In the genomic region with DNA sequence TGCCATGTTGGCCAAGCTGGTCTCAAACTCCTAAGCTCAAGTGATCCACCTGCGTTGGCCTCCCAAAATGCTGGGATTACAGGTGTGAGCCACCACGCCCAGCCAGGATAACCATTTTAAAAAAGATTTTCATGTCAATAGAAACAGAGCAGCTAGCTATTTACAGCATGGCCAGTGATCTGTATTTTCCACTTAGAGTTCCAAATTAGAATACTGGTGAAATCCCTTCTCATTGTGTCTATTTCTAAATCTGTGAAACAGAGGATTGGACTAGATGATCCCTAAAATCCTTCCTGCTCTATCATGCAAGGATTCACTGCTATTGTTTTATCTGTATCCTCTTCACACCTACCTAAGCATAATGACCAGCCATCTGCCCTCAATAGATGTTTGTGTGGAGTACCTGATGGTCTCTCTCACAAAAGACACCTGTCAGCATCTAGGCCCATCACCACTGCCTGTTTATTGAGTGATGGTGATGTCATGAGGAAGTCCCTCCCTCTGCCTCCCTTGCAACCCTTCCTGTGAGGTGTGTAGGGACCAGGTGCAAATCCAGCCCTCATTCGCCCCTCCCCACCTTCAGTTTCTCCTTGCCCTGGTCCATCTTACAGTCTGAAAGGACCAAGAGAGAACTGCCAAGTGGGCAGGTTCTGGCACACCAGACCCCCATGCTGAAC, we compare ENCODE assay signal across 17 cellular contexts. TPM values are rescaled to one million over a fixed set of nuclear protein-coding genes. Genes with fewer than 3 reads are reported as not detected.
DNase-seq lines count a peak whose midpoint lies in the region; ATAC-seq lines count a peak whose summit lies in the region.
"Had no signal": no experiment of that assay in that cellular context is flagged by ENCODE, and none has a peak within 500 bp of the region (broad histone marks: within the 10 kb centered on the region; RNA-seq: fewer than 3 reads in every experiment).

No MANE protein-coding gene starts in this region.

- peaks cover 4% of the 10 kb centered on the region for H3K4me1 Mint-ChIP-seq in activated CD4-positive, alpha-beta T cell treated with anti-CD3 and anti-CD28 coated beads for 36 hours
- H3K4me1 Mint-ChIP-seq in activated naive CD8-positive, alpha-beta T cell treated with anti-CD3 and anti-CD28 coated beads for 36 hours: peaks cover 6% of the 10 kb centered on the region
- peaks cover 39 to 57% of the 10 kb centered on the region in 2 donors for H3K4me1 Mint-ChIP-seq in stimulated activated naive B cell treated with anti-CD40 and anti-IgM and Interleukin-4, amounts not matched to agents 10 μg/mL and 1 μg/mL and 100 μg/mL, for 72 hours
- H3K4me1 Mint-ChIP-seq: brain had no signal

- H3K36me3 Mint-ChIP-seq in activated CD4-positive, alpha-beta T cell treated with anti-CD3 and anti-CD28 coated beads for 36 hours (ENCODE audit: low read depth): peaks cover 10% of the 10 kb centered on the region
- H3K36me3 Mint-ChIP-seq in activated naive CD8-positive, alpha-beta T cell treated with anti-CD3 and anti-CD28 coated beads for 36 hours: peaks cover 2% of the 10 kb centered on the region
- peaks cover 20 to 29% of the 10 kb centered on the region in 2 donors for H3K36me3 Mint-ChIP-seq in stimulated activated naive B cell treated with anti-CD40 and anti-IgM and Interleukin-4, amounts not matched to agents 10 μg/mL and 1 μg/mL and 100 μg/mL, for 72 hours

- no peaks in the 10 kb centered on the region for H3K9me3 Mint-ChIP-seq in activated CD4-positive, alpha-beta T cell treated with anti-CD3 and anti-CD28 coated beads for 36 hours (ENCODE audit: low read depth)
- no peaks in the 10 kb centered on the region for H3K9me3 Mint-ChIP-seq in activated naive CD8-positive, alpha-beta T cell treated with anti-CD3 and anti-CD28 coated beads for 36 hours
- H3K9me3 Mint-ChIP-seq in stimulated activated naive B cell treated with anti-CD40 and anti-IgM and Interleukin-4, amounts not matched to agents 10 μg/mL and 1 μg/mL and 100 μg/mL, for 72 hours: no peaks in the 10 kb centered on the region

- POLR2A ChIA-PET in activated CD4-positive, alpha-beta T cell treated with anti-CD3 and anti-CD28 coated beads for 36 hours (lab: Charles Lee): no interaction called here

- ATAC-seq in activated CD4-positive, alpha-beta T cell treated with anti-CD3 and anti-CD28 coated beads for 36 hours: peak; percentile 23
- peak; percentile 61 to 71 for ATAC-seq in stimulated activated naive B cell treated with anti-CD40 and anti-IgM and Interleukin-4, amounts not matched to agents 10 μg/mL and 1 μg/mL and 100 μg/mL, for 72 hours (replicated peaks)
- no peak for ATAC-seq in GM18907 (IDR thresholded peaks at IDR 0.05; ENCODE audit: unreplicated experiment)
- ATAC-seq: A549; activated CD4-positive, CD25-positive, alpha-beta regulatory T cell treated with anti-CD3 and anti-CD28 coated beads, Interleukin-2, amount 50 U/mL, for 24 hours; upper lobe of right lung had no signal

- no peak overlapping the region for H3K4me3 Mint-ChIP-seq in activated CD4-positive, alpha-beta T cell treated with anti-CD3 and anti-CD28 coated beads for 36 hours
- no peak overlapping the region for H3K4me3 Mint-ChIP-seq in activated naive CD8-positive, alpha-beta T cell treated with anti-CD3 and anti-CD28 coated beads for 36 hours
- peak overlapping the region in 1 of 2 donors; percentile 37 for H3K4me3 Mint-ChIP-seq in stimulated activated naive B cell treated with anti-CD40 and anti-IgM and Interleukin-4, amounts not matched to agents 10 μg/mL and 1 μg/mL and 100 μg/mL, for 72 hours
- H3K4me3 Mint-ChIP-seq: brain had no signal

- CTCF ChIA-PET in activated CD4-positive, alpha-beta T cell treated with anti-CD3 and anti-CD28 coated beads for 36 hours (lab: Charles Lee): no interaction called here

- intact Hi-C loops in activated CD4-positive, alpha-beta T cell treated with anti-CD3 and anti-CD28 coated beads for 36 hours (cut with DNase I, micrococcal nuclease): no loop called here

- no peak overlapping the region for H3K27ac Mint-ChIP-seq in activated CD4-positive, alpha-beta T cell treated with anti-CD3 and anti-CD28 coated beads for 36 hours
- H3K27ac Mint-ChIP-seq in activated naive CD8-positive, alpha-beta T cell treated with anti-CD3 and anti-CD28 coated beads for 36 hours: peak overlapping the region; percentile 12
- H3K27ac Mint-ChIP-seq in stimulated activated naive B cell treated with anti-CD40 and anti-IgM and Interleukin-4, amounts not matched to agents 10 μg/mL and 1 μg/mL and 100 μg/mL, for 72 hours: peak overlapping the region; percentile 89
- H3K27ac Mint-ChIP-seq: brain had no signal

- H3K4me3 ChIP-seq in H7 (ENCODE audit: insufficient read depth, low read depth, low read length): no peak overlapping the region
- H3K4me3 ChIP-seq: A549, GM23248, smooth muscle cell, upper lobe of right lung had no signal

- no peak for DNase-seq in activated CD4-positive, alpha-beta T cell treated with anti-CD3 and anti-CD28 coated beads for 36 hours
- no peak for DNase-seq in activated CD4-positive, alpha-beta T cell treated with anti-CD3 and anti-CD28 coated beads for 1 hour
- DNase-seq in NCI-H2029 treated with DMSO at 0.1 percent for 48 hours (lab: John Stamatoyannopoulos, UW): peak; percentile 8
- DNase-seq in activated naive CD8-positive, alpha-beta T cell treated with anti-CD3 and anti-CD28 coated beads for 36 hours: no peak
- DNase-seq in stimulated activated naive B cell treated with anti-CD40 and anti-IgM and Interleukin-4, amounts not matched to agents 10 μg/mL and 1 μg/mL and 100 μg/mL, for 72 hours: no peak
- DNase-seq in H7: no peak
- DNase-seq in NK-92 treated with Interleukin-12 subunit alpha and Interleukin-12 subunit beta, amount 100 ng/mL, for 24 hours (lab: John Stamatoyannopoulos, UW): no peak
- DNase-seq: GM23248; midbrain; NCI-H446; stimulated activated CD4-positive, alpha-beta T cell treated with anti-CD3 and anti-CD28 coated beads, Interleukin-4, amount 100 ng/mL, for 24 hours; upper lobe of right lung had no signal

- peaks cover 5% of the 10 kb centered on the region; the same call in 1 of the 2 replicates for H3K36me3 ChIP-seq in H7 (replicated peaks; ENCODE audit: control insufficient read depth, insufficient read depth, low read length)

- no peaks in the 10 kb centered on the region for H3K27me3 ChIP-seq in H7 (ENCODE audit: control insufficient read depth, insufficient read depth, low read length)
- H3K27me3 ChIP-seq: upper lobe of right lung had no signal

- no peaks in the 10 kb centered on the region for H3K27me3 Mint-ChIP-seq in activated CD4-positive, alpha-beta T cell treated with anti-CD3 and anti-CD28 coated beads for 36 hours
- H3K27me3 Mint-ChIP-seq in activated naive CD8-positive, alpha-beta T cell treated with anti-CD3 and anti-CD28 coated beads for 36 hours: no peaks in the 10 kb centered on the region
- no peaks in the 10 kb centered on the region for H3K27me3 Mint-ChIP-seq in stimulated activated naive B cell treated with anti-CD40 and anti-IgM and Interleukin-4, amounts not matched to agents 10 μg/mL and 1 μg/mL and 100 μg/mL, for 72 hours
- H3K27me3 Mint-ChIP-seq: brain had no signal

RNA-seq across cellular contexts. Expression of a gene that starts 26.5 kb away (rescaled TPM):
- total RNA-seq in activated CD4-positive, alpha-beta T cell treated with anti-CD3 and anti-CD28 coated beads for 36 hours: 10 to 100 TPM; 15.8 to 16.3 TPM
- total RNA-seq in activated naive CD8-positive, alpha-beta T cell treated with anti-CD3 and anti-CD28 coated beads for 36 hours: 10 to 100 TPM; 13.1 to 14.2 TPM
- 12.4 and 24.5 TPM in 2 replicates for total RNA-seq in H7 (2014; rRNA removed; shearing (Covaris generic))

RNA-seq across cellular contexts. Expression of a gene that starts 38.6 kb away (rescaled TPM):
- total RNA-seq in activated CD4-positive, alpha-beta T cell treated with anti-CD3 and anti-CD28 coated beads for 36 hours: 100 to 1,000 TPM; 569 to 649 TPM
- 100 to 1,000 TPM; 803 to 814 TPM for total RNA-seq in activated naive CD8-positive, alpha-beta T cell treated with anti-CD3 and anti-CD28 coated beads for 36 hours
- 1,768 and 1,892 TPM in 2 replicates for total RNA-seq in H7 (2014; rRNA removed; shearing (Covaris generic))
